26 cellular contexts compared by ENCODE assay signal in the genomic region with DNA sequence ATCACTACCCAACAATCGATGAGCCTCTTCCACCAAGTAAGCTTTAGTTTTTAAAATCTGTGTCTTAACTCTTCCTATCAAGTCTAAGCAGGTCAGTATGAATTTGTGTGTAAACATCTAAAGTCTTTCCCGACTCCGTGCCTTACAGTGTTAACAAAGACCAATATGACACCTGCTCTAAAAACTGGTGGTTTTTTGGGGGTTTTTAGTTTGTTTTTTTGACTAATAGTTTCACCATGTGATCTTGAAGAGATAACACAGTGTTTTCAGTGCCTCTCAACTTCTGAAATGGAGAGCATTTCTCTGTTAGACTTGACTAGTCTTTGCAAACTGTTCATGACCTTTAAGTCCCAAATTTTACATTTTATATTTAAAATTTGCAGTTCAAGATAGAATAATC.
"Had no signal": no experiment of that assay in that cellular context is flagged by ENCODE, and none has a peak within 500 bp of the region (broad histone marks: within the 10 kb centered on the region; RNA-seq: fewer than 3 reads in every experiment).

No MANE protein-coding gene starts in this region.

- ATAC-seq: activated CD4-positive, alpha-beta T cell treated with anti-CD3 and anti-CD28 coated beads for 36 hours; activated CD8-positive, alpha-beta T cell treated with anti-CD3 and anti-CD28 coated beads, Interleukin-2, amount 10 ng/mL, durations not matched to agents 7 days and 5 days; activated naive CD4-positive, alpha-beta T cell treated with anti-CD3 and anti-CD28 coated beads, Interleukin-2, amount 50 U/mL, for 72 hours had no signal

- H3K9me3 ChIP-seq: adrenal gland had no signal

- H3K4me3 ChIP-seq: adrenal gland had no signal

- H3K4me1 ChIP-seq: adrenal gland had no signal

- H3K36me3 ChIP-seq: adrenal gland had no signal

- H3K27ac ChIP-seq: adrenal gland had no signal

- H3K27me3 ChIP-seq: adrenal gland had no signal

- DNase-seq: activated CD4-positive, alpha-beta T cell treated with anti-CD3 and anti-CD28 coated beads for 36 hours; activated CD4-positive, alpha-beta T cell treated with anti-CD3 and anti-CD28 coated beads, Interleukin-2, amount 10 ng/mL, durations not matched to agents 7 days and 5 days; activated CD4-positive, alpha-beta T cell treated with anti-CD3 and anti-CD28 coated beads, Interleukin-2, amount 50 U/mL, for 48 hours; activated CD8-positive, alpha-beta T cell treated with anti-CD3 and anti-CD28 coated beads, Interleukin-2, amount 10 ng/mL, durations not matched to agents 7 days and 5 days; activated gamma-delta T cell treated with Interleukin-2 at 50 U/mL for 16 hours; activated naive CD4-positive, alpha-beta T cell treated with anti-CD3 and anti-CD28 coated beads for 36 hours; activated T-cell treated with anti-CD3 and anti-CD28 coated beads, Interleukin-2, amount 50 U/mL, for 24 hours; adrenal gland; caudate nucleus; cerebellar nuclear complex; NCI-H1092 treated with DMSO at 0.1 percent for 48 hours; NCI-H1417; NCI-H146; NCI-H187; NCI-H2029 treated with DMSO at 0.1 percent for 48 hours; NCI-H2107; NCI-H2171; NCI-H510A; NCI-H526; NCI-H748 treated with DMSO at 0.1 percent for 48 hours; NK-92 treated with Interleukin-12 subunit alpha and Interleukin-12 subunit beta, amount 100 ng/mL, for 24 hours; OCI-M1; Right ventricle myocardium superior; SW 1271; T1000 had no signal
